Comparison of ENCODE assay signal across 1 cellular context in the genomic region with DNA sequence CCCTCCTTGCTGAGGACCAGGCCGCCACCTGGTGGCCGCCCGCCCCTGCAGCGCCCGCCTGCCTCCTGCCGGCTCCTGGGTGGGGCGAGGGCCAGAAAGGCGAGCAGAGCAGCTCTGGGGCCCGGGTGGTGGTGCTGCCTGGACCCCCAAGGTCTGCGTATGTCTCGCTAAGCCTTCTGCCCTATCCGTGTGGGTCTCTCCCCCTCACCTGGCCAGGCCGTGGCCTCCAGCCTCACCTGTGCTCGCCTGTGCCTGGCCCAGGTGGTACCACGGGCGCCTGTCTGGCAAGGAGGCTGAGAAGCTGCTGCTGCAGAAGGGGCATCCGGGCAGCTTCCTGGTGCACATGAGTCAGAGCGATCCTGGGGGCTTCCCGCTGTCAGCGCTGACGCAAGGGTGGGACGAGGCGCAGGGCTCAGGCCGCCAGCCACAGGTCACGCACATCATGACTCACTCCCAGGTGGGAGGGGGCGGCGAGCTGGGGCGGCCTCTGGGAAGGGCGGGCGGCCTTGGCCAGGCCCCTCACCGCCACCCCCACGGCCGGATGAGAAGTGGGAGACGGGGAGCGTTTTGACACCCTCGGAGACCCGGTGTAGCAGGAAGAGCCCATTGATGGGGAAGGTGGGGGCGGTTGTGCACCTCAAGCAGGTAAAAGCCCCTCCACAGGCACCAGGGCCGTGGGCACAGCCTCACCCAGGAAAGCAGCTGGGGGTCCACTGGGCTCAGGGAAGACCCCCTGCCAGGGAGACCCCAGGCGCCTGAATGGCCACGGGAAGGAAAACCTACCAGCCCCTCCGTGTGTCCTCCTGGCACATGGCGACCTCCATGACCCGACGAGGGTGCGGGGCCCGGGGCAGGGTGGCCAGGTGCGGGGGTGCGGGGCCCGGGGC.
A peak's percentile ranks its signal among the peaks of the same experiment; 100 is the strongest.
TF ChIP-seq lines count a peak whose summit lies in the region.

No MANE protein-coding gene starts in this region.

TF ChIP-seq in K562, 482 proteins besides CTCF, POLR2A, EP300 and RAD21 (continued from another document and continues in another):
- TF ChIP-seq HINFP (tag; conservative IDR thresholded peaks at IDR 0.05; ENCODE audit: low read depth) (no peak), UBTF (IDR thresholded peaks at IDR 0.05; ENCODE audit: borderline replicate concordance in 1 of 2, low read depth in 2 of 2, low read length in 2 of 2) (peak in 1 of 2 experiments; percentile 35; a peak in 1 of 4 replicates), ZNF282 (CRISPR knock-in tag; IDR thresholded peaks at IDR 0.05) (no peak), MEF2A (IDR thresholded peaks at IDR 0.05; ENCODE audit: control insufficient read depth, low read depth, low read length) (no peak), SMAD4 (CRISPR knock-in tag; conservative IDR thresholded peaks at IDR 0.05) (peak; percentile 64; the same call in 1 of the 2 replicates), SP1 (CRISPR knock-in tag; IDR thresholded peaks at IDR 0.05) (peak; percentile 85), SMARCE1 (IDR thresholded peaks at IDR 0.05) (peak; percentile 91), CXXC5 (CRISPR knock-in tag; IDR thresholded peaks at IDR 0.05) (peak; percentile 90), EZH2 (IDR thresholded peaks at IDR 0.05; ENCODE audit: borderline replicate concordance, low read depth, low read length) (no peak), SMARCA5 (IDR thresholded peaks at IDR 0.05) (peak; percentile 97), SRSF3 (IDR thresholded peaks at IDR 0.05; ENCODE audit: insufficient read depth, low read length) (no peak), POLR3G (IDR thresholded peaks at IDR 0.05; ENCODE audit: extremely low read depth, insufficient read length, insufficient replicate concordance) (no peak), ZBTB1 (CRISPR knock-in tag; IDR thresholded peaks at IDR 0.05; ENCODE audit: borderline replicate concordance, low read depth) (peak; percentile 84; the same call in 1 of the 2 replicates), SMC3 (conservative IDR thresholded peaks at IDR 0.05; ENCODE audit: insufficient read depth, low read depth, low read length) (peak; percentile 96), GABPB1 (CRISPR knock-in tag; IDR thresholded peaks at IDR 0.05) (peak; percentile 83), SMARCC2 (IDR thresholded peaks at IDR 0.05; ENCODE audit: low read depth) (peak; percentile 76), ZFP1 (CRISPR knock-in tag; IDR thresholded peaks at IDR 0.05) (no peak), HDAC1 (IDR thresholded peaks at IDR 0.05) (peak in 1 of 2 experiments; percentile 79; a peak in 1 of 4 replicates), ARHGAP35 (IDR thresholded peaks at IDR 0.05; ENCODE audit: partially characterized antibody) (no peak), RBBP5 (IDR thresholded peaks at IDR 0.05; ENCODE audit: borderline replicate concordance, insufficient read depth, low read length, poor library complexity, severe bottlenecking) (no peak), NFE2 (IDR thresholded peaks at IDR 0.05; ENCODE audit: low read depth) (peak; percentile 45; the same call in 1 of the 2 replicates), NFIC (IDR thresholded peaks at IDR 0.05) (no peak; the same call in 1 of the 2 replicates), ZFP91 (CRISPR knock-in tag; IDR thresholded peaks at IDR 0.05) (0 out of 2 replicates have a peak, but pooled peaks have one; percentile 52), TAF7 (tag; IDR thresholded peaks at IDR 0.05) (no peak), MAX (CRISPR knock-in tag; IDR thresholded peaks at IDR 0.05) (peak; percentile 74), ZNF699 (CRISPR knock-in tag; IDR thresholded peaks at IDR 0.05; ENCODE audit: insufficient replicate concordance) (no peak), ZNF586 (CRISPR knock-in tag; conservative IDR thresholded peaks at IDR 0.05) (no peak), ZC3H8 (IDR thresholded peaks at IDR 0.05) (no peak; the same call in 1 of the 2 replicates), L3MBTL2 (IDR thresholded peaks at IDR 0.05) (peak; percentile 82), RNF2 (IDR thresholded peaks at IDR 0.05) (peak; percentile 42; the same call in 1 of the 2 replicates), XRCC5 (IDR thresholded peaks at IDR 0.05; ENCODE audit: low read depth, low read length) (peak; percentile 90), BRD9 (IDR thresholded peaks at IDR 0.05; ENCODE audit: low read depth, partially characterized antibody) (peak; percentile 78), ZFP30 (CRISPR knock-in tag; IDR thresholded peaks at IDR 0.05; ENCODE audit: borderline replicate concordance) (no peak), PRPF4 (IDR thresholded peaks at IDR 0.05; ENCODE audit: insufficient read depth, low read depth, low read length, poor library complexity, severe bottlenecking) (no peak), RFX1 (IDR thresholded peaks at IDR 0.05) (no peak), ZEB2 (IDR thresholded peaks at IDR 0.05) (peak; percentile 81), RBFOX2 (IDR thresholded peaks at IDR 0.05; ENCODE audit: low read depth, low read length) (peak; percentile 78), ZNF165 (CRISPR knock-in tag; IDR thresholded peaks at IDR 0.05; ENCODE audit: borderline replicate concordance) (no peak), TSC22D4 (tag; IDR thresholded peaks at IDR 0.05) (no peak), U2AF1 (optimal IDR thresholded peaks at IDR 0.05; ENCODE audit: low read depth, low read length) (no peak), TEAD1 (CRISPR knock-in tag; IDR thresholded peaks at IDR 0.05) (peak in 1 of 2 experiments; percentile 84; a peak in 2 of 4 replicates), ATF3 (IDR thresholded peaks at IDR 0.05) (peak; percentile 99), ATF3 (CRISPR knock-in tag; conservative IDR thresholded peaks at IDR 0.05) (peak; percentile 97), MAFG (tag; conservative IDR thresholded peaks at IDR 0.05) (no peak)
- TF ChIP-seq, protein P1, sequence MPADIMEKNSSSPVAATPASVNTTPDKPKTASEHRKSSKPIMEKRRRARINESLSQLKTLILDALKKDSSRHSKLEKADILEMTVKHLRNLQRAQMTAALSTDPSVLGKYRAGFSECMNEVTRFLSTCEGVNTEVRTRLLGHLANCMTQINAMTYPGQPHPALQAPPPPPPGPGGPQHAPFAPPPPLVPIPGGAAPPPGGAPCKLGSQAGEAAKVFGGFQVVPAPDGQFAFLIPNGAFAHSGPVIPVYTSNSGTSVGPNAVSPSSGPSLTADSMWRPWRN (IDR thresholded peaks at IDR 0.05; ENCODE audit: low read depth) = no peak
- TF ChIP-seq, protein P2, sequence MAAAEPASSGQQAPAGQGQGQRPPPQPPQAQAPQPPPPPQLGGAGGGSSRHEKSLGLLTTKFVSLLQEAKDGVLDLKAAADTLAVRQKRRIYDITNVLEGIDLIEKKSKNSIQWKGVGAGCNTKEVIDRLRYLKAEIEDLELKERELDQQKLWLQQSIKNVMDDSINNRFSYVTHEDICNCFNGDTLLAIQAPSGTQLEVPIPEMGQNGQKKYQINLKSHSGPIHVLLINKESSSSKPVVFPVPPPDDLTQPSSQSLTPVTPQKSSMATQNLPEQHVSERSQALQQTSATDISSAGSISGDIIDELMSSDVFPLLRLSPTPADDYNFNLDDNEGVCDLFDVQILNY (CRISPR knock-in tag; IDR thresholded peaks at IDR 0.05) = 0 out of 2 replicates have a peak, but pooled peaks have one; percentile 42
- TF ChIP-seq, protein P3, sequence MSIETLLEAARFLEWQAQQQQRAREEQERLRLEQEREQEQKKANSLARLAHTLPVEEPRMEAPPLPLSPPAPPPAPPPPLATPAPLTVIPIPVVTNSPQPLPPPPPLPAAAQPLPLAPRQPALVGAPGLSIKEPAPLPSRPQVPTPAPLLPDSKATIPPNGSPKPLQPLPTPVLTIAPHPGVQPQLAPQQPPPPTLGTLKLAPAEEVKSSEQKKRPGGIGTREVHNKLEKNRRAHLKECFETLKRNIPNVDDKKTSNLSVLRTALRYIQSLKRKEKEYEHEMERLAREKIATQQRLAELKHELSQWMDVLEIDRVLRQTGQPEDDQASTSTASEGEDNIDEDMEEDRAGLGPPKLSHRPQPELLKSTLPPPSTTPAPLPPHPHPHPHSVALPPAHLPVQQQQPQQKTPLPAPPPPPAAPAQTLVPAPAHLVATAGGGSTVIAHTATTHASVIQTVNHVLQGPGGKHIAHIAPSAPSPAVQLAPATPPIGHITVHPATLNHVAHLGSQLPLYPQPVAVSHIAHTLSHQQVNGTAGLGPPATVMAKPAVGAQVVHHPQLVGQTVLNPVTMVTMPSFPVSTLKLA (conservative IDR thresholded peaks at IDR 0.05) = peak; percentile 57 to 82; a peak in 3 of 4 replicates
- TF ChIP-seq, protein P4, sequence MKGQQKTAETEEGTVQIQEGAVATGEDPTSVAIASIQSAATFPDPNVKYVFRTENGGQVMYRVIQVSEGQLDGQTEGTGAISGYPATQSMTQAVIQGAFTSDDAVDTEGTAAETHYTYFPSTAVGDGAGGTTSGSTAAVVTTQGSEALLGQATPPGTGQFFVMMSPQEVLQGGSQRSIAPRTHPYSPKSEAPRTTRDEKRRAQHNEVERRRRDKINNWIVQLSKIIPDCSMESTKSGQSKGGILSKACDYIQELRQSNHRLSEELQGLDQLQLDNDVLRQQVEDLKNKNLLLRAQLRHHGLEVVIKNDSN (CRISPR knock-in tag; IDR thresholded peaks at IDR 0.05) = peak; percentile 48
- TF ChIP-seq, protein P5, sequence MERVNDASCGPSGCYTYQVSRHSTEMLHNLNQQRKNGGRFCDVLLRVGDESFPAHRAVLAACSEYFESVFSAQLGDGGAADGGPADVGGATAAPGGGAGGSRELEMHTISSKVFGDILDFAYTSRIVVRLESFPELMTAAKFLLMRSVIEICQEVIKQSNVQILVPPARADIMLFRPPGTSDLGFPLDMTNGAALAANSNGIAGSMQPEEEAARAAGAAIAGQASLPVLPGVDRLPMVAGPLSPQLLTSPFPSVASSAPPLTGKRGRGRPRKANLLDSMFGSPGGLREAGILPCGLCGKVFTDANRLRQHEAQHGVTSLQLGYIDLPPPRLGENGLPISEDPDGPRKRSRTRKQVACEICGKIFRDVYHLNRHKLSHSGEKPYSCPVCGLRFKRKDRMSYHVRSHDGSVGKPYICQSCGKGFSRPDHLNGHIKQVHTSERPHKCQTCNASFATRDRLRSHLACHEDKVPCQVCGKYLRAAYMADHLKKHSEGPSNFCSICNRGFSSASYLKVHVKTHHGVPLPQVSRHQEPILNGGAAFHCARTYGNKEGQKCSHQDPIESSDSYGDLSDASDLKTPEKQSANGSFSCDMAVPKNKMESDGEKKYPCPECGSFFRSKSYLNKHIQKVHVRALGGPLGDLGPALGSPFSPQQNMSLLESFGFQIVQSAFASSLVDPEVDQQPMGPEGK (CRISPR knock-in tag; IDR thresholded peaks at IDR 0.05; ENCODE audit: borderline replicate concordance) = no peak
- TF ChIP-seq, protein P6, sequence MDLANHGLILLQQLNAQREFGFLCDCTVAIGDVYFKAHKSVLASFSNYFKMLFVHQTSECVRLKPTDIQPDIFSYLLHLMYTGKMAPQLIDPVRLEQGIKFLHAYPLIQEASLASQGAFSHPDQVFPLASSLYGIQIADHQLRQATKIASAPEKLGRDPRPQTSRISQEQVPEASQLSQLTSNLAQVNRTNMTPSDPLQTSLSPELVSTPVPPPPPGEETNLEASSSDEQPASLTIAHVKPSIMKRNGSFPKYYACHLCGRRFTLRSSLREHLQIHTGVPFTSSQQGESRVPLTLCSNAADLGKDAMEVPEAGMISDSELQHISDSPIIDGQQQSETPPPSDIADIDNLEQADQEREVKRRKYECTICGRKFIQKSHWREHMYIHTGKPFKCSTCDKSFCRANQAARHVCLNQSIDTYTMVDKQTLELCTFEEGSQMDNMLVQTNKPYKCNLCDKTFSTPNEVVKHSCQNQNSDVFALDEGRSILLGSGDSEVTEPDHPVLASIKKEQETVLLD (IDR thresholded peaks at IDR 0.05) = peak; percentile 66; the same call in 1 of the 2 replicates
